19 cellular contexts compared by ENCODE assay signal in genomic region chr19:19274716-19275115, GRCh38. TPM values are rescaled to one million over a fixed set of nuclear protein-coding genes. Genes with fewer than 3 reads are reported as not detected.
"Had no signal": no experiment of that assay in that cellular context is flagged by ENCODE, and none has a peak within 500 bp of the region (broad histone marks: within the 10 kb centered on the region; RNA-seq: fewer than 3 reads in every experiment).

No MANE protein-coding gene starts in this region.

- H3K27ac Mint-ChIP-seq: activated CD8-positive, alpha-beta T cell treated with anti-CD3 and anti-CD28 coated beads for 36 hours; activated naive CD8-positive, alpha-beta T cell treated with anti-CD3 and anti-CD28 coated beads for 36 hours; activated T-cell treated with anti-CD3 and anti-CD28 coated beads, Interleukin-2, amount 50 U/mL, for 72 hours had no signal

- H3K4me1 ChIP-seq: breast epithelium, upper lobe of right lung had no signal

- H3K27ac ChIP-seq: breast epithelium, esophagus muscularis mucosa, left ventricle myocardium inferior, suprapubic skin, upper lobe of right lung had no signal

- H3K4me3 ChIP-seq: breast epithelium, esophagus muscularis mucosa, left ventricle myocardium inferior, suprapubic skin, upper lobe of right lung had no signal

- FAIRE-seq: endometrium, islet of Langerhans had no signal

- H3K9me3 ChIP-seq: breast epithelium, esophagus muscularis mucosa, left ventricle myocardium inferior, suprapubic skin, upper lobe of right lung had no signal

- H3K4me3 Mint-ChIP-seq: activated CD8-positive, alpha-beta T cell treated with anti-CD3 and anti-CD28 coated beads for 36 hours; activated naive CD8-positive, alpha-beta T cell treated with anti-CD3 and anti-CD28 coated beads for 36 hours; activated T-cell treated with anti-CD3 and anti-CD28 coated beads, Interleukin-2, amount 50 U/mL, for 72 hours; nephron progenitor cell had no signal

- H3K27me3 ChIP-seq: breast epithelium, upper lobe of right lung had no signal

- ATAC-seq: activated CD8-positive, alpha-beta T cell treated with anti-CD3 and anti-CD28 coated beads for 36 hours; activated T-cell treated with anti-CD3 and anti-CD28 coated beads, Interleukin-2, amount 50 U/mL, for 72 hours; upper lobe of right lung had no signal

- DNase-seq: activated CD4-positive, alpha-beta T cell treated with anti-CD3 and anti-CD28 coated beads for 1 hour; activated CD8-positive, alpha-beta memory T cell treated with anti-CD3 and anti-CD28 coated beads, Interleukin-2, amount 50 U/mL, for 4 hours; activated CD8-positive, alpha-beta T cell treated with anti-CD3 and anti-CD28 coated beads for 36 hours; activated gamma-delta T cell treated with Interleukin-2 at 50 U/mL for 16 hours; activated naive CD8-positive, alpha-beta T cell treated with anti-CD3 and anti-CD28 coated beads for 36 hours; activated T-cell treated with anti-CD3 and anti-CD28 coated beads, Interleukin-2, amount 50 U/mL, for 72 hours; left ventricle myocardium inferior; mesenchymal stem cell; nephron progenitor cell; stimulated activated CD4-positive, alpha-beta T cell treated with anti-CD3 and anti-CD28 coated beads, Interleukin-2, amount 100 ng/mL, for 48 hours; stimulated activated naive CD4-positive, alpha-beta T cell treated with Interleukin-2 at 50 U/mL for 16 hours; T-helper 9 cell; upper lobe of right lung had no signal

RNA-seq across cellular contexts. Expression of gene TM6SF2, which starts 1.6 kb away (rescaled TPM):
- total RNA-seq: activated CD8-positive, alpha-beta T cell treated with anti-CD3 and anti-CD28 coated beads for 36 hours; activated naive CD8-positive, alpha-beta T cell treated with anti-CD3 and anti-CD28 coated beads for 36 hours; activated T-cell treated with anti-CD3 and anti-CD28 coated beads, Interleukin-2, amount 50 U/mL, for 72 hours; dermis microvascular lymphatic vessel endothelial cell had no signal
